Comparison of ENCODE assay signal across 1 cellular context in genomic region chr2:100865819-100866462, GRCh38.
TF ChIP-seq lines count a peak whose summit lies in the region.

No MANE protein-coding gene starts in this region.

TF ChIP-seq in GM23338, 12 proteins besides CTCF, POLR2A, EP300 and RAD21 (continued from another document):
- no peak for TF ChIP-seq ZNF462 (CRISPR knock-in tag; IDR thresholded peaks at IDR 0.05)
- TF ChIP-seq JUNB (IDR thresholded peaks at IDR 0.05; ENCODE audit: unreplicated experiment): no peak
- no peak for TF ChIP-seq ZNF114 (CRISPR knock-in tag; IDR thresholded peaks at IDR 0.05)
- no peak for TF ChIP-seq EZH2 (IDR thresholded peaks at IDR 0.05; ENCODE audit: low read depth, unreplicated experiment)
- no peak for TF ChIP-seq CREB1 (CRISPR knock-in tag; IDR thresholded peaks at IDR 0.05; ENCODE audit: low read depth)
- no peak for TF ChIP-seq EZH2phosphoT487 (IDR thresholded peaks at IDR 0.05; ENCODE audit: unreplicated experiment)
TF ChIP-seq in GM23338: peak in this region for 0.
